12 cellular contexts compared by ENCODE assay signal in genomic region chr12:54051916-54052744, GRCh38. TPM values are rescaled to one million over a fixed set of nuclear protein-coding genes. Genes with fewer than 3 reads are reported as not detected.
A peak's percentile ranks its signal among the peaks of the same experiment; 100 is the strongest.
DNase-seq lines count a peak whose midpoint lies in the region; ATAC-seq and TF ChIP-seq lines count a peak whose summit lies in the region.
"Had no signal": no experiment of that assay in that cellular context is flagged by ENCODE, and none has a peak within 500 bp of the region (broad histone marks: within the 10 kb centered on the region; RNA-seq: fewer than 3 reads in every experiment).

No MANE protein-coding gene starts in this region.

- CTCF ChIA-PET in activated CD8-positive, alpha-beta T cell treated with anti-CD3 and anti-CD28 coated beads, Interleukin-2, amount 10 ng/mL, durations not matched to agents 7 days and 5 days (lab: Charles Lee) = interaction anchor here (0.8 to 3.3 kb wide), 13 partner anchors 9 to 327 kb away, joined by 3 to 27 read pairs (median 3); partner anchors contain the start of gene HOXC5
- CTCF ChIA-PET in activated CD8-positive, alpha-beta T cell treated with anti-CD3 and anti-CD28 coated beads for 36 hours (lab: Charles Lee) = interaction anchor here (0.5 to 3.1 kb wide), 9 partner anchors 8 to 308 kb away, joined by 3 to 31 read pairs (median 5); partner anchors contain the start of gene HOXC5
- CTCF ChIA-PET in PC-9 (lab: Charles Lee) = no interaction called here

- DNase-seq in activated CD8-positive, alpha-beta T cell treated with anti-CD3 and anti-CD28 coated beads, Interleukin-2, amount 10 ng/mL, durations not matched to agents 7 days and 5 days = no peak
- DNase-seq in activated CD8-positive, alpha-beta T cell treated with anti-CD3 and anti-CD28 coated beads for 36 hours = no peak
- DNase-seq in SK-N-DZ (ENCODE audit: low spot score) (peak; percentile 49), left kidney (ENCODE audit: low read depth, low spot score) (peak; percentile 94), suprapubic skin (ENCODE audit: low spot score in 2 of 2) (no peak), AG08396 (ENCODE audit: low spot score) (no peak), left ventricle myocardium superior (no peak), PC-9 (no peak)

- H3K4me2 ChIP-seq in PC-9 = no peak overlapping the region

- peaks cover 83% of the 10 kb centered on the region for H3K27me3 Mint-ChIP-seq in activated CD8-positive, alpha-beta T cell treated with anti-CD3 and anti-CD28 coated beads, Interleukin-2, amount 10 ng/mL, durations not matched to agents 7 days and 5 days (ENCODE audit: low read depth)
- peaks cover 68% of the 10 kb centered on the region for H3K27me3 Mint-ChIP-seq in activated CD8-positive, alpha-beta T cell treated with anti-CD3 and anti-CD28 coated beads for 36 hours

- H3K4me3 ChIP-seq in suprapubic skin (peak overlapping the region; percentile 36), PC-9 (no peak overlapping the region)

- no peak overlapping the region for H2AFZ ChIP-seq in PC-9

- no peak overlapping the region for H3K4me3 Mint-ChIP-seq in activated CD8-positive, alpha-beta T cell treated with anti-CD3 and anti-CD28 coated beads, Interleukin-2, amount 10 ng/mL, durations not matched to agents 7 days and 5 days
- no peak overlapping the region for H3K4me3 Mint-ChIP-seq in activated CD8-positive, alpha-beta T cell treated with anti-CD3 and anti-CD28 coated beads for 36 hours

- no peaks in the 10 kb centered on the region for H3K9me3 Mint-ChIP-seq in activated CD8-positive, alpha-beta T cell treated with anti-CD3 and anti-CD28 coated beads, Interleukin-2, amount 10 ng/mL, durations not matched to agents 7 days and 5 days (ENCODE audit: insufficient read depth)
- no peaks in the 10 kb centered on the region for H3K9me3 Mint-ChIP-seq in activated CD8-positive, alpha-beta T cell treated with anti-CD3 and anti-CD28 coated beads for 36 hours

- TF ChIP-seq EP300 in suprapubic skin (IDR thresholded peaks at IDR 0.05) = no peak

- no peaks in the 10 kb centered on the region for H4K20me1 ChIP-seq in PC-9 (ENCODE audit: insufficient read depth)

- no peak for ATAC-seq in activated CD8-positive, alpha-beta T cell treated with anti-CD3 and anti-CD28 coated beads, Interleukin-2, amount 10 ng/mL, durations not matched to agents 7 days and 5 days
- ATAC-seq in activated CD8-positive, alpha-beta T cell treated with anti-CD3 and anti-CD28 coated beads for 36 hours = no peak
- no peak for ATAC-seq in left ventricle myocardium superior

- no peaks in the 10 kb centered on the region for H3K9me3 ChIP-seq in suprapubic skin
- no peaks in the 10 kb centered on the region for H3K9me3 ChIP-seq in PC-9 (ENCODE audit: insufficient read depth, low read depth)

- no peaks in the 10 kb centered on the region for H3K9me2 ChIP-seq in PC-9 (ENCODE audit: insufficient read depth)

- BruUV-seq in PC-9 (replicated peaks; lab: Mats Ljungman, UMichigan) = no TSS peak

- H3K4me1 Mint-ChIP-seq in activated CD8-positive, alpha-beta T cell treated with anti-CD3 and anti-CD28 coated beads, Interleukin-2, amount 10 ng/mL, durations not matched to agents 7 days and 5 days (ENCODE audit: low read depth) = peaks cover 37% of the 10 kb centered on the region
- peaks cover 30% of the 10 kb centered on the region for H3K4me1 Mint-ChIP-seq in activated CD8-positive, alpha-beta T cell treated with anti-CD3 and anti-CD28 coated beads for 36 hours (ENCODE audit: low read depth)

- no peaks in the 10 kb centered on the region for H3K36me3 ChIP-seq in suprapubic skin
- H3K36me3 ChIP-seq in PC-9 (ENCODE audit: low read depth) = no peaks in the 10 kb centered on the region
- H3K36me3 ChIP-seq: BLaER1 treated with 17β-estradiol and CSF1 and Interleukin-3, amounts not matched to agents 10 nM and 100 nM had no signal

- peak overlapping the region; percentile 44 for H3K27ac ChIP-seq in suprapubic skin
- no peak overlapping the region for H3K27ac ChIP-seq in PC-9
- H3K27ac ChIP-seq: BLaER1 treated with 17β-estradiol and CSF1 and Interleukin-3, amounts not matched to agents 10 nM and 100 nM had no signal

- no peaks in the 10 kb centered on the region for H3F3A ChIP-seq in PC-9 (ENCODE audit: insufficient read depth, low read depth)

- H3K4me1 ChIP-seq in suprapubic skin (peaks cover 30% of the 10 kb centered on the region), PC-9 (replicated peaks; ENCODE audit: insufficient read depth) (no peaks in the 10 kb centered on the region)

- H3K27ac Mint-ChIP-seq in activated CD8-positive, alpha-beta T cell treated with anti-CD3 and anti-CD28 coated beads, Interleukin-2, amount 10 ng/mL, durations not matched to agents 7 days and 5 days = peak overlapping the region; percentile 73
- no peak overlapping the region for H3K27ac Mint-ChIP-seq in activated CD8-positive, alpha-beta T cell treated with anti-CD3 and anti-CD28 coated beads for 36 hours

- no peak for TF ChIP-seq CTCF in activated CD8-positive, alpha-beta T cell treated with anti-CD3 and anti-CD28 coated beads for 36 hours (IDR thresholded peaks at IDR 0.05)
- TF ChIP-seq CTCF in suprapubic skin (IDR thresholded peaks at IDR 0.05) (no peak), PC-9 (conservative IDR thresholded peaks at IDR 0.05) (no peak)

- H3K79me2 ChIP-seq in PC-9 (ENCODE audit: low read depth) = no peaks in the 10 kb centered on the region

- WGBS in suprapubic skin = 11% methylated on average over 31 of the region's 31 CpGs

- POLR2A ChIA-PET in activated CD8-positive, alpha-beta T cell treated with anti-CD3 and anti-CD28 coated beads, Interleukin-2, amount 10 ng/mL, durations not matched to agents 7 days and 5 days (lab: Charles Lee) = interaction anchor here (0.7 to 1.1 kb wide), 2 partner anchors 11 to 24 kb away, joined by 3 to 4 read pairs; partner anchors contain the start of gene HOXC6
- POLR2A ChIA-PET in activated CD8-positive, alpha-beta T cell treated with anti-CD3 and anti-CD28 coated beads for 36 hours (lab: Charles Lee) = no interaction called here
- POLR2A ChIA-PET in PC-9 (lab: Charles Lee; ENCODE audit: unreplicated experiment) = interaction anchor here (0.6 kb wide), 1 partner anchor 143 kb away, joined by 3 read pairs; no protein-coding TSS in a partner anchor

- TF ChIP-seq POLR2A in suprapubic skin (IDR thresholded peaks at IDR 0.05) = no peak

- peaks cover 12% of the 10 kb centered on the region for H3K27me3 ChIP-seq in suprapubic skin
- peaks cover 18% of the 10 kb centered on the region for H3K27me3 ChIP-seq in PC-9 (ENCODE audit: insufficient read depth, low read depth)

- intact Hi-C loops in activated CD8-positive, alpha-beta T cell treated with anti-CD3 and anti-CD28 coated beads for 36 hours (cut with micrococcal nuclease) = no loop called here
- intact Hi-C loops in left ventricle myocardium superior (cut with micrococcal nuclease) (no loop called here), PC-9 (cut with micrococcal nuclease; ENCODE audit: unreplicated experiment) (no loop called here)

- H3K36me3 Mint-ChIP-seq in activated CD8-positive, alpha-beta T cell treated with anti-CD3 and anti-CD28 coated beads, Interleukin-2, amount 10 ng/mL, durations not matched to agents 7 days and 5 days (ENCODE audit: low read depth) = no peaks in the 10 kb centered on the region
- H3K36me3 Mint-ChIP-seq in activated CD8-positive, alpha-beta T cell treated with anti-CD3 and anti-CD28 coated beads for 36 hours (ENCODE audit: low read depth) = no peaks in the 10 kb centered on the region

RNA-seq across cellular contexts. Expression of gene HOXC4, which starts 1.5 kb away (rescaled TPM):
- total RNA-seq in activated CD8-positive, alpha-beta T cell treated with anti-CD3 and anti-CD28 coated beads, Interleukin-2, amount 10 ng/mL, durations not matched to agents 7 days and 5 days = 1 to 10 TPM; 1.1 to 1.3 TPM
- total RNA-seq in activated CD8-positive, alpha-beta T cell treated with anti-CD3 and anti-CD28 coated beads for 36 hours = 1 to 10 TPM in 1 of 2 experiments, under 1 TPM in 1; 0.89 to 1.2 TPM
- polyA plus RNA-seq in SK-N-DZ (2014; cell fraction: cytosol; rRNA removed) = 4.8 and 5.1 TPM in 2 replicates
- 3.3 and 7.9 TPM in 2 replicates for polyA plus RNA-seq in SK-N-DZ (2014; cell fraction: nucleus; rRNA removed)
- total RNA-seq in suprapubic skin (1 to 10 TPM; 1.4 to 4.7 (median 1.9) TPM), left ventricle myocardium superior (not detected), PC-9 (2021) (3.8 and 4.7 TPM in 2 replicates)
- total RNA-seq: cerebellum, pulmonary artery endothelial cell had no signal

RNA-seq across cellular contexts. Expression of gene HOXC5, which starts 19.3 kb away (rescaled TPM):
- not detected for total RNA-seq in activated CD8-positive, alpha-beta T cell treated with anti-CD3 and anti-CD28 coated beads, Interleukin-2, amount 10 ng/mL, durations not matched to agents 7 days and 5 days
- not detected for total RNA-seq in activated CD8-positive, alpha-beta T cell treated with anti-CD3 and anti-CD28 coated beads for 36 hours
- 1.6 TPM in 1 of 2 replicates, not detected in the other for polyA plus RNA-seq in SK-N-DZ (2014; cell fraction: cytosol; rRNA removed)
- polyA plus RNA-seq in SK-N-DZ (2014; cell fraction: nucleus; rRNA removed) = 0.09 TPM in 1 of 2 replicates, not detected in the other
- total RNA-seq in suprapubic skin (1 to 10 TPM in 1 of 4 donors, under 1 TPM in 2, not detected in 1; 0.26 to 3.5 (median 0.49) TPM), left ventricle myocardium superior (not detected), PC-9 (2021) (0.61 and 1.8 TPM in 2 replicates)
- total RNA-seq: activated CD8-positive, alpha-beta memory T cell treated with anti-CD3 and anti-CD28 coated beads for 36 hours; cerebellum; pulmonary artery endothelial cell had no signal

RNA-seq across cellular contexts. Expression of gene HOXC6, which starts 23.9 kb away (rescaled TPM):
- total RNA-seq in activated CD8-positive, alpha-beta T cell treated with anti-CD3 and anti-CD28 coated beads, Interleukin-2, amount 10 ng/mL, durations not matched to agents 7 days and 5 days = not detected
- total RNA-seq in activated CD8-positive, alpha-beta T cell treated with anti-CD3 and anti-CD28 coated beads for 36 hours = not detected
- 0.68 and 0.74 TPM in 2 replicates for polyA plus RNA-seq in SK-N-DZ (2014; cell fraction: cytosol; rRNA removed)
- polyA plus RNA-seq in SK-N-DZ (2014; cell fraction: nucleus; rRNA removed) = 0.87 TPM in 1 of 2 replicates, not detected in the other
- total RNA-seq in suprapubic skin (1 to 10 TPM in 3 of 4 donors, under 1 TPM in 1; 0.98 to 6.2 (median 2.4) TPM), left ventricle myocardium superior (0.15 TPM), PC-9 (2021) (4.1 and 5.7 TPM in 2 replicates)
- total RNA-seq: activated CD8-positive, alpha-beta memory T cell treated with anti-CD3 and anti-CD28 coated beads for 36 hours; cerebellum; pulmonary artery endothelial cell had no signal

RNA-seq across cellular contexts. Expression of gene HOXC8, which starts 43.3 kb away (rescaled TPM):
- not detected for total RNA-seq in activated CD8-positive, alpha-beta T cell treated with anti-CD3 and anti-CD28 coated beads, Interleukin-2, amount 10 ng/mL, durations not matched to agents 7 days and 5 days
- total RNA-seq in activated CD8-positive, alpha-beta T cell treated with anti-CD3 and anti-CD28 coated beads for 36 hours = not detected
- not detected in 2 replicates for polyA plus RNA-seq in SK-N-DZ (2014; cell fraction: cytosol; rRNA removed)
- not detected in 2 replicates for polyA plus RNA-seq in SK-N-DZ (2014; cell fraction: nucleus; rRNA removed)
- 1 to 10 TPM in 3 of 4 donors, under 1 TPM in 1; 0.23 to 8.4 (median 1.6) TPM for total RNA-seq in suprapubic skin
- total RNA-seq in left ventricle myocardium superior = not detected
- 3.8 and 4.3 TPM in 2 replicates for total RNA-seq in PC-9 (2021)
- total RNA-seq: activated CD8-positive, alpha-beta memory T cell treated with anti-CD3 and anti-CD28 coated beads for 36 hours; cerebellum; pulmonary artery endothelial cell had no signal

RNA-seq across cellular contexts. Expression of gene HOXC9, which starts 52.2 kb away (rescaled TPM):
- not detected for total RNA-seq in activated CD8-positive, alpha-beta T cell treated with anti-CD3 and anti-CD28 coated beads, Interleukin-2, amount 10 ng/mL, durations not matched to agents 7 days and 5 days
- total RNA-seq in activated CD8-positive, alpha-beta T cell treated with anti-CD3 and anti-CD28 coated beads for 36 hours = not detected
- 1.4 TPM in 1 of 2 replicates, not detected in the other for polyA plus RNA-seq in SK-N-DZ (2014; cell fraction: cytosol; rRNA removed)
- polyA plus RNA-seq in SK-N-DZ (2014; cell fraction: nucleus; rRNA removed) = 0.25 TPM in 1 of 2 replicates, not detected in the other
- total RNA-seq in suprapubic skin (10 to 100 TPM in 1 of 4 donors, 1 to 10 TPM in 3; 4.9 to 12.2 (median 6.1) TPM), left ventricle myocardium superior (not detected), PC-9 (2021) (7.5 and 10.2 TPM in 2 replicates)
- total RNA-seq: activated CD8-positive, alpha-beta memory T cell treated with anti-CD3 and anti-CD28 coated beads for 36 hours; cerebellum; pulmonary artery endothelial cell had no signal

Comparison
In these comparisons a context has a peak if more than half of its experiments do, and no peak if none do; other contexts are left out.
1. DNase-seq: peak in SK-N-DZ (single experiment) and left kidney (single experiment); none in activated CD8-positive, alpha-beta T cell treated with anti-CD3 and anti-CD28 coated beads, Interleukin-2, amount 10 ng/mL, durations not matched to agents 7 days and 5 days (single experiment), activated CD8-positive, alpha-beta T cell treated with anti-CD3 and anti-CD28 coated beads for 36 hours (single experiment), suprapubic skin (0 of 2), AG08396 (single experiment), left ventricle myocardium superior (single experiment) and PC-9 (0 of 2).